In genomic region chr21:41783476-41784150, GRCh38 we compare ENCODE assay signal across 9 cellular contexts.
DNase-seq lines count a peak whose midpoint lies in the region; ATAC-seq and TF ChIP-seq lines count a peak whose summit lies in the region.
"Had no signal": no experiment of that assay in that cellular context is flagged by ENCODE, and none has a peak within 500 bp of the region (broad histone marks: within the 10 kb centered on the region; RNA-seq: fewer than 3 reads in every experiment).

No MANE protein-coding gene starts in this region.

- peak overlapping the region; percentile 42 for H2AFZ ChIP-seq in parathyroid adenoma

- H3K4me3 ChIP-seq in parathyroid adenoma (ENCODE audit: low read depth, low read length): peak overlapping the region; percentile 26
- H3K4me3 ChIP-seq: MG63 had no signal

- no peaks in the 10 kb centered on the region for H3K36me3 ChIP-seq in parathyroid adenoma (ENCODE audit: control insufficient read depth, insufficient read depth, low read length)
- H3K36me3 ChIP-seq: MG63 had no signal

- H3K79me2 ChIP-seq in parathyroid adenoma: no peaks in the 10 kb centered on the region

- H3K27ac ChIP-seq in VCaP (peak overlapping the region; percentile 85), parathyroid adenoma (peak overlapping the region; percentile 59)

- ATAC-seq in GM21786 (IDR thresholded peaks at IDR 0.05; ENCODE audit: unreplicated experiment): no peak

- H3K9me3 ChIP-seq in parathyroid adenoma (ENCODE audit: control insufficient read depth, low read length): no peaks in the 10 kb centered on the region
- H3K9me3 ChIP-seq: MG63 had no signal

- DNase-seq in DMS153 (lab: John Stamatoyannopoulos, UW): peak; percentile 52
- no peak for DNase-seq in DMS153 treated with DMSO at 0.1 percent for 48 hours (lab: John Stamatoyannopoulos, UW; ENCODE audit: unreplicated experiment)
- DNase-seq in NCI-H146 treated with DMSO at 0.1 percent for 48 hours (lab: John Stamatoyannopoulos, UW; ENCODE audit: unreplicated experiment): peak; percentile 91
- no peak for DNase-seq in HK-2 (ENCODE audit: unreplicated experiment)
- DNase-seq in NCI-H1105 treated with DMSO at 0.1 percent for 48 hours (lab: John Stamatoyannopoulos, UW): no peak
- DNase-seq: MG63 had no signal

- H3K9ac ChIP-seq in parathyroid adenoma: no peak overlapping the region

- H3K4me2 ChIP-seq in parathyroid adenoma (ENCODE audit: low read length): peak overlapping the region; percentile 64

- TF ChIP-seq CTCF in VCaP (conservative IDR thresholded peaks at IDR 0.05) (no peak), parathyroid adenoma (IDR thresholded peaks at IDR 0.05) (no peak)

- no peaks in the 10 kb centered on the region for H3K27me3 ChIP-seq in parathyroid adenoma (ENCODE audit: control insufficient read depth, insufficient read depth, low read length)
- H3K27me3 ChIP-seq: MG63 had no signal

- H3K4me1 ChIP-seq in parathyroid adenoma: no peaks in the 10 kb centered on the region

Comparison
In these comparisons a context has a peak if more than half of its experiments do, and no peak if none do; other contexts are left out.
1. DNase-seq: peak in DMS153 (single experiment) and NCI-H146 treated with DMSO at 0.1 percent for 48 hours (single experiment); none in DMS153 treated with DMSO at 0.1 percent for 48 hours (single experiment), HK-2 (single experiment) and NCI-H1105 treated with DMSO at 0.1 percent for 48 hours (single experiment).